ENCODE assay signal across 24 cellular contexts in genomic region chr2:1373794-1374193, GRCh38. TPM values are rescaled to one million over a fixed set of nuclear protein-coding genes. Genes with fewer than 3 reads are reported as not detected.
"Had no signal": no experiment of that assay in that cellular context is flagged by ENCODE, and none has a peak within 500 bp of the region (broad histone marks: within the 10 kb centered on the region; RNA-seq: fewer than 3 reads in every experiment).

No MANE protein-coding gene starts in this region.

- H3K9me3 ChIP-seq: thyroid gland, upper lobe of right lung had no signal

- H3K36me3 ChIP-seq: thyroid gland, upper lobe of right lung had no signal

- H3K4me1 ChIP-seq: upper lobe of right lung had no signal

- H3K27me3 ChIP-seq: thyroid gland, upper lobe of right lung had no signal

- H3K27ac ChIP-seq: thyroid gland, upper lobe of right lung had no signal

- H3K4me3 ChIP-seq: thyroid gland, upper lobe of right lung had no signal

- DNase-seq: activated gamma-delta T cell treated with Interleukin-2 at 50 U/mL for 16 hours; activated T-cell treated with anti-CD3 and anti-CD28 coated beads, Interleukin-2, amount 50 U/mL, for 1 hour; aorta; central memory CD4-positive, alpha-beta T cell; effector memory CD4-positive, alpha-beta T cell; kidney; midbrain; natural killer cell; retina; stimulated activated CD4-positive, alpha-beta T cell treated with anti-CD3 and anti-CD28 coated beads, Interleukin-12 subunit alpha, Interleukin-12 subunit beta, amount 100 ng/mL, for 4 hours; stimulated activated CD4-positive, alpha-beta T cell treated with anti-CD3 and anti-CD28 coated beads, Interleukin-4, amount 100 ng/mL, for 4 hours; stimulated activated naive CD8-positive, alpha-beta T cell treated with anti-CD3 and anti-CD28 coated beads, Interleukin-15, Interleukin-2, amounts not matched to agents 100 U/mL and 50 U/mL, for 24 hours; substantia nigra; T-helper 1 cell; T-helper 9 cell; thyroid gland; upper lobe of right lung had no signal

- ATAC-seq: activated naive CD4-positive, alpha-beta T cell treated with anti-CD3 and anti-CD28 coated beads, Interleukin-2, amount 50 U/mL, for 72 hours; esophagus mucosa; left lobe of liver; natural killer cell; stimulated activated naive CD8-positive, alpha-beta T cell treated with anti-CD3 and anti-CD28 coated beads, Interleukin-15, Interleukin-2, amounts not matched to agents 100 U/mL and 50 U/mL, for 24 hours; upper lobe of right lung; WTC11 had no signal

RNA-seq across cellular contexts. Expression of gene TPO, which starts 39.5 kb away (rescaled TPM):
- total RNA-seq: activated naive CD4-positive, alpha-beta T cell treated with anti-CD3 and anti-CD28 coated beads, Interleukin-2, amount 50 U/mL, for 72 hours; dermis microvascular lymphatic vessel endothelial cell; kidney; left lobe of liver; lung microvascular endothelial cell; natural killer cell; osteoblast; upper lobe of right lung; WTC11 had no signal
